Comparison of ENCODE assay signal across 16 cellular contexts in the genomic region with DNA sequence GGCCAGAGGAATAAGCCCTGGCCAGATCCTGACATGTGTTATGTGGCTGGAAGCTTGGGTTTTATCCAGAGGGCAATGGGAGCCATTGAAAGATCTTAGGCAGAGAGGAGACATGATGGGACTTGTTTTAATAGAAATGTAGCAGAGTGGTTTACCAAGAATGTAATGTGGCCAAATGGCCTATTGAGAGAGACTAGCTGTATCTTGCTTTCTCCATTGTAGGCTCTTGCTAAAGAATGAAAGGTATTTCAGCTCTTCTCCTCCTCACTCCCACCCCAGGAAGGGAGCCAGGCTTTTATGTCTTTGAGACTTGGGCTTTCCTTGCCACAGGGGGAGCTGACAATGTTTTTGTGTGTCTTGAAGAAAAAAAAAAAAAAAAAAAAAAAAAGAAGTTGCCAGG.
DNase-seq lines count a peak whose midpoint lies in the region; ATAC-seq and TF ChIP-seq lines count a peak whose summit lies in the region.
"Had no signal": no experiment of that assay in that cellular context is flagged by ENCODE, and none has a peak within 500 bp of the region (broad histone marks: within the 10 kb centered on the region; RNA-seq: fewer than 3 reads in every experiment).

No MANE protein-coding gene starts in this region.

- peaks cover 4% of the 10 kb centered on the region; the same call in 1 of the 2 replicates for H3K79me2 ChIP-seq in Loucy (ENCODE audit: insufficient read depth, low read length)
- H3K79me2 ChIP-seq in mammary epithelial cell (ENCODE audit: insufficient read depth, low read length), result no peaks in the 10 kb centered on the region

- H4K20me1 ChIP-seq in Loucy (ENCODE audit: insufficient read depth, low read length, poor library complexity, severe bottlenecking), result no peaks in the 10 kb centered on the region
- H4K20me1 ChIP-seq in mammary epithelial cell (ENCODE audit: insufficient read depth, low read length), result no peaks in the 10 kb centered on the region

- H3K27ac ChIP-seq in mammary epithelial cell (ENCODE audit: insufficient read depth, low read depth, low read length), result peak overlapping the region; percentile 56
- H3K27ac ChIP-seq in vagina, result no peak overlapping the region
- H3K27ac ChIP-seq: ascending aorta, HL-60, KMS-11 had no signal

- H3K9ac ChIP-seq in Loucy (ENCODE audit: low read depth, low read length, poor library complexity, severe bottlenecking) (peak overlapping the region; percentile 20), mammary epithelial cell (ENCODE audit: insufficient read depth, low read length) (peak overlapping the region; percentile 7)
- H3K9ac ChIP-seq: KMS-11 had no signal

- intact Hi-C loops in mammary epithelial cell (cut with micrococcal nuclease) (no loop called here), vagina (cut with DNase I) (no loop called here)

- H3K9me3 ChIP-seq in Loucy (ENCODE audit: insufficient read depth, low read depth, low read length), result no peaks in the 10 kb centered on the region
- H3K9me3 ChIP-seq in mammary epithelial cell (replicated peaks; ENCODE audit: insufficient read depth, low read length), result no peaks in the 10 kb centered on the region
- H3K9me3 ChIP-seq in vagina, result no peaks in the 10 kb centered on the region
- H3K9me3 ChIP-seq: ascending aorta had no signal

- H3K4me1 ChIP-seq in Loucy (ENCODE audit: insufficient read depth, low read length, poor library complexity, severe bottlenecking) (peaks cover 35% of the 10 kb centered on the region), mammary epithelial cell (ENCODE audit: insufficient read depth, low read length) (peaks cover 35% of the 10 kb centered on the region), vagina (peaks cover 24% of the 10 kb centered on the region)
- H3K4me1 ChIP-seq: ascending aorta had no signal

- no peaks in the 10 kb centered on the region for H3K27me3 ChIP-seq in Loucy (ENCODE audit: insufficient read depth, low read length, poor library complexity, severe bottlenecking)
- no peaks in the 10 kb centered on the region for H3K27me3 ChIP-seq in mammary epithelial cell (ENCODE audit: insufficient read depth, low read length)
- no peaks in the 10 kb centered on the region for H3K27me3 ChIP-seq in vagina
- H3K27me3 ChIP-seq: ascending aorta had no signal

- CTCF ChIA-PET in mammary epithelial cell (lab: Charles Lee; ENCODE audit: low non-redundant PET), result interaction anchor here (0.6 to 0.8 kb wide), 2 partner anchors 52 to 53 kb away, joined by 3 to 4 read pairs; no protein-coding TSS in a partner anchor

- H3K9me2 ChIP-seq in Loucy (replicated peaks; ENCODE audit: low read depth, low read length), result no peaks in the 10 kb centered on the region

- in situ Hi-C loops in mammary epithelial cell (cut with MboI; ENCODE audit: low sequenced_read_pairs in 2 of 2), result no loop called here

- DNase-seq in mammary epithelial cell, result peak; percentile 93
- peak; percentile 44 for DNase-seq in iPS-NIHi7 (ENCODE audit: extremely low spot score)
- DNase-seq in vagina (ENCODE audit: extremely low spot score in 2 of 2), result peak; percentile 55 to 56
- DNase-seq in DMS114 treated with DMSO at 0.1 percent for 48 hours (lab: John Stamatoyannopoulos, UW; ENCODE audit: unreplicated experiment), result no peak
- DNase-seq in NCI-H510A treated with DMSO at 0.1 percent for 48 hours (lab: John Stamatoyannopoulos, UW), result no peak
- DNase-seq: activated effector memory CD4-positive, alpha-beta T cell treated with Interleukin-2 at 50 U/mL for 16 hours; CD4-positive, alpha-beta memory T cell; effector CD4-positive, alpha-beta T cell; NCI-H446 treated with DMSO at 0.1 percent for 48 hours; PC-3; small intestine had no signal

- H3K36me3 ChIP-seq in Loucy (ENCODE audit: insufficient read depth, low read length), result no peaks in the 10 kb centered on the region
- no peaks in the 10 kb centered on the region for H3K36me3 ChIP-seq in mammary epithelial cell (ENCODE audit: insufficient read depth, low read length)
- no peaks in the 10 kb centered on the region for H3K36me3 ChIP-seq in vagina
- H3K36me3 ChIP-seq: ascending aorta had no signal

- H2AFZ ChIP-seq in Loucy (ENCODE audit: low read length), result no peak overlapping the region
- peak overlapping the region; percentile 86 for H2AFZ ChIP-seq in mammary epithelial cell (ENCODE audit: low read depth, low read length)

- H3K4me3 ChIP-seq in Loucy (ENCODE audit: low read length, poor library complexity, severe bottlenecking), result no peak overlapping the region
- H3K4me3 ChIP-seq in mammary epithelial cell (replicated peaks in 1 of 3; ENCODE audit: insufficient read depth in 1 of 3, low read depth in 2 of 3, low read length in 3 of 3), result no peak overlapping the region
- no peak overlapping the region for H3K4me3 ChIP-seq in vagina
- H3K4me3 ChIP-seq: ascending aorta had no signal

- no TSS peak for BruUV-seq in mammary epithelial cell (replicated peaks; lab: Mats Ljungman, UMichigan)

- no peak for TF ChIP-seq CTCF in Loucy (conservative IDR thresholded peaks at IDR 0.05; ENCODE audit: low read length)
- peak in 1 of 2 donors; percentile 6 for TF ChIP-seq CTCF in mammary epithelial cell (conservative IDR thresholded peaks at IDR 0.05 in 1 of 2, IDR thresholded peaks at IDR 0.05 in 1 of 2; ENCODE audit: extremely low read depth in 1 of 2, insufficient read depth in 1 of 2, low read depth in 1 of 2, low read length in 2 of 2)
- no peak for TF ChIP-seq CTCF in vagina (IDR thresholded peaks at IDR 0.05)

- H3F3A ChIP-seq in Loucy (ENCODE audit: low read depth), result no peaks in the 10 kb centered on the region

- dilution Hi-C loops in mammary epithelial cell (cut with HindIII; ENCODE audit: low sequenced_read_pairs), result no loop called here

- no peak for ATAC-seq in HG03045 (IDR thresholded peaks at IDR 0.05; ENCODE audit: unreplicated experiment)
- ATAC-seq: PC-3 had no signal

- no peak for TF ChIP-seq POLR2A in vagina (IDR thresholded peaks at IDR 0.05)

- H3K4me2 ChIP-seq in Loucy (ENCODE audit: low read depth, low read length, poor library complexity, severe bottlenecking) (no peak overlapping the region), mammary epithelial cell (ENCODE audit: insufficient read depth, low read depth, low read length) (peak overlapping the region; percentile 59)
- H3K4me2 ChIP-seq: KMS-11 had no signal

Comparison
In these comparisons a context has a peak if more than half of its experiments do, and no peak if none do; other contexts are left out.
1. DNase-seq: peak in mammary epithelial cell (single experiment), iPS-NIHi7 (single experiment) and vagina (2 of 2); none in DMS114 treated with DMSO at 0.1 percent for 48 hours (single experiment) and NCI-H510A treated with DMSO at 0.1 percent for 48 hours (single experiment).